In genomic region chr2:105321875-105322646, GRCh38 we compare ENCODE assay signal across 20 cellular contexts. TPM values are rescaled to one million over a fixed set of nuclear protein-coding genes. Genes with fewer than 3 reads are reported as not detected.
DNase-seq lines count a peak whose midpoint lies in the region; ATAC-seq, FAIRE-seq and TF ChIP-seq lines count a peak whose summit lies in the region.
"Had no signal": no experiment of that assay in that cellular context is flagged by ENCODE, and none has a peak within 500 bp of the region (broad histone marks: within the 10 kb centered on the region; RNA-seq: fewer than 3 reads in every experiment).

No MANE protein-coding gene starts in this region.

- H3K9ac ChIP-seq in astrocyte (ENCODE audit: low read length), result no peak overlapping the region

- H3K36me3 Mint-ChIP-seq in astrocyte (ENCODE audit: low read depth, unreplicated experiment) (no peaks in the 10 kb centered on the region), WTC11 (no peaks in the 10 kb centered on the region)
- no peaks in the 10 kb centered on the region for H3K36me3 Mint-ChIP-seq in stimulated activated effector memory CD8-positive, alpha-beta T cell treated with anti-CD3 and anti-CD28 coated beads, Interleukin-12 subunit alpha, Interleukin-12 subunit beta, amount 100 ng/mL, for 72 hours

- H3K4me2 ChIP-seq in astrocyte (ENCODE audit: low read length), result no peak overlapping the region

- CTCF ChIA-PET in WTC11 (lab: Charles Lee), result interaction anchor here (0.6 kb wide), 1 partner anchor 84 kb away, joined by 6 read pairs; no protein-coding TSS in a partner anchor

- no peak for DNase-seq in stimulated activated naive CD8-positive, alpha-beta T cell treated with anti-CD3 and anti-CD28 coated beads, Interleukin-15, amount 100 ng/mL, for 72 hours
- DNase-seq in stimulated activated naive CD8-positive, alpha-beta T cell treated with anti-CD3 and anti-CD28 coated beads, Interleukin-15, Interleukin-2, amounts not matched to agents 100 U/mL and 50 U/mL, for 24 hours, result no peak
- DNase-seq in astrocyte (ENCODE audit: low read depth) (peak; percentile 57), lower leg skin (ENCODE audit: low spot score in 2 of 2) (no peak), WTC11 (ENCODE audit: low spot score) (no peak), DMS53 (lab: John Stamatoyannopoulos, UW) (no peak)
- DNase-seq in stimulated activated effector memory CD8-positive, alpha-beta T cell treated with anti-CD3 and anti-CD28 coated beads, Interleukin-12 subunit alpha, Interleukin-12 subunit beta, amount 100 ng/mL, for 72 hours (ENCODE audit: low spot score in 2 of 2), result no peak
- DNase-seq: activated CD4-positive, alpha-beta T cell treated with anti-CD3 and anti-CD28 coated beads for 48 hours; CD8-positive, alpha-beta T cell; central memory CD4-positive, alpha-beta T cell; effector memory CD4-positive, alpha-beta T cell; hypothalamus; Kasumi-1; left colon; NCI-H1436 treated with DMSO at 0.1 percent for 48 hours; NCI-H345; nucleus accumbens; right cardiac atrium had no signal

- no peak overlapping the region for H3K27ac Mint-ChIP-seq in stimulated activated naive CD8-positive, alpha-beta T cell treated with anti-CD3 and anti-CD28 coated beads, Interleukin-15, amount 100 ng/mL, for 72 hours
- H3K27ac Mint-ChIP-seq in astrocyte (ENCODE audit: unreplicated experiment) (peak overlapping the region; percentile 58), WTC11 (no peak overlapping the region)
- H3K27ac Mint-ChIP-seq in stimulated activated effector memory CD8-positive, alpha-beta T cell treated with anti-CD3 and anti-CD28 coated beads, Interleukin-12 subunit alpha, Interleukin-12 subunit beta, amount 100 ng/mL, for 72 hours, result peak overlapping the region; percentile 62

- no peaks in the 10 kb centered on the region for H3K36me3 ChIP-seq in astrocyte (ENCODE audit: insufficient read depth, low read length)
- H3K36me3 ChIP-seq: suprapubic skin had no signal

- peaks cover 22% of the 10 kb centered on the region for H3K4me1 ChIP-seq in astrocyte (ENCODE audit: insufficient read depth, low read length)

- peaks cover 64% of the 10 kb centered on the region for H3K79me2 ChIP-seq in astrocyte (ENCODE audit: insufficient read depth, low read length)

- H3K4me1 Mint-ChIP-seq in stimulated activated naive CD8-positive, alpha-beta T cell treated with anti-CD3 and anti-CD28 coated beads, Interleukin-15, amount 100 ng/mL, for 72 hours, result peaks cover 60% of the 10 kb centered on the region
- H3K4me1 Mint-ChIP-seq in astrocyte (ENCODE audit: low read depth, unreplicated experiment) (peaks cover 65% of the 10 kb centered on the region), WTC11 (peaks cover 15% of the 10 kb centered on the region)
- peaks cover 51% of the 10 kb centered on the region for H3K4me1 Mint-ChIP-seq in stimulated activated effector memory CD8-positive, alpha-beta T cell treated with anti-CD3 and anti-CD28 coated beads, Interleukin-12 subunit alpha, Interleukin-12 subunit beta, amount 100 ng/mL, for 72 hours

- peak; percentile 53 for ATAC-seq in stimulated activated naive CD8-positive, alpha-beta T cell treated with anti-CD3 and anti-CD28 coated beads, Interleukin-15, amount 100 ng/mL, for 72 hours
- no peak for ATAC-seq in stimulated activated naive CD8-positive, alpha-beta T cell treated with anti-CD3 and anti-CD28 coated beads, Interleukin-15, Interleukin-2, amounts not matched to agents 100 U/mL and 50 U/mL, for 24 hours
- ATAC-seq in HG02798 (IDR thresholded peaks at IDR 0.05; ENCODE audit: poor library complexity, unreplicated experiment) (peak; percentile 47), WTC11 (no peak)
- ATAC-seq in stimulated activated effector memory CD8-positive, alpha-beta T cell treated with anti-CD3 and anti-CD28 coated beads, Interleukin-12 subunit alpha, Interleukin-12 subunit beta, amount 100 ng/mL, for 72 hours, result peak; percentile 37
- ATAC-seq: CD8-positive, alpha-beta T cell; left colon; right cardiac atrium had no signal

- H3K27me3 Mint-ChIP-seq in stimulated activated naive CD8-positive, alpha-beta T cell treated with anti-CD3 and anti-CD28 coated beads, Interleukin-15, amount 100 ng/mL, for 72 hours, result no peaks in the 10 kb centered on the region
- H3K27me3 Mint-ChIP-seq in astrocyte (ENCODE audit: low read depth, unreplicated experiment), result no peaks in the 10 kb centered on the region
- no peaks in the 10 kb centered on the region for H3K27me3 Mint-ChIP-seq in WTC11 (ENCODE audit: low read depth)

- intact Hi-C loops in lower leg skin (cut with DNase I; ENCODE audit: low total_unique reads), result no loop called here

- no peaks in the 10 kb centered on the region for H3K9me3 Mint-ChIP-seq in stimulated activated naive CD8-positive, alpha-beta T cell treated with anti-CD3 and anti-CD28 coated beads, Interleukin-15, amount 100 ng/mL, for 72 hours
- H3K9me3 Mint-ChIP-seq in astrocyte (ENCODE audit: unreplicated experiment) (no peaks in the 10 kb centered on the region), WTC11 (no peaks in the 10 kb centered on the region)
- no peaks in the 10 kb centered on the region for H3K9me3 Mint-ChIP-seq in stimulated activated effector memory CD8-positive, alpha-beta T cell treated with anti-CD3 and anti-CD28 coated beads, Interleukin-12 subunit alpha, Interleukin-12 subunit beta, amount 100 ng/mL, for 72 hours
- H3K9me3 Mint-ChIP-seq: CD8-positive, alpha-beta T cell had no signal

- H3K27ac ChIP-seq in astrocyte (ENCODE audit: low read depth, low read length), result no peak overlapping the region
- H3K27ac ChIP-seq: suprapubic skin had no signal

- H3K9me3 ChIP-seq in astrocyte (ENCODE audit: insufficient read depth, low read depth, low read length), result no peaks in the 10 kb centered on the region
- H3K9me3 ChIP-seq: suprapubic skin had no signal

- WGBS in lower leg skin, 2 donors, result 92 to 95% methylated on average over 3 of the region's 3 CpGs

- peaks cover 13% of the 10 kb centered on the region for H4K20me1 ChIP-seq in astrocyte (ENCODE audit: insufficient read depth, low read length)

- H3K4me3 ChIP-seq in astrocyte (ENCODE audit: insufficient read depth, low read depth, low read length) (no peak overlapping the region), lower leg skin (ENCODE audit: low read depth, poor library complexity, severe bottlenecking) (no peak overlapping the region)
- H3K4me3 ChIP-seq: suprapubic skin had no signal

- TF ChIP-seq CTCF in astrocyte (IDR thresholded peaks at IDR 0.05; ENCODE audit: insufficient read depth, low read depth, low read length), result no peak
- TF ChIP-seq CTCF in lower leg skin (IDR thresholded peaks at IDR 0.05), result no peak
- no peak for TF ChIP-seq CTCF in WTC11 (IDR thresholded peaks at IDR 0.05)

- no peak for FAIRE-seq in astrocyte (lab: Jason Lieb, UNC)

- POLR2A ChIA-PET in WTC11 (lab: Charles Lee), result interaction anchor here (1.1 kb wide), 1 partner anchor 14 kb away, joined by 3 read pairs; no protein-coding TSS in a partner anchor

- no peak overlapping the region for H3K4me3 Mint-ChIP-seq in stimulated activated naive CD8-positive, alpha-beta T cell treated with anti-CD3 and anti-CD28 coated beads, Interleukin-15, amount 100 ng/mL, for 72 hours
- H3K4me3 Mint-ChIP-seq in astrocyte (ENCODE audit: unreplicated experiment), result no peak overlapping the region
- H3K4me3 Mint-ChIP-seq in stimulated activated effector memory CD8-positive, alpha-beta T cell treated with anti-CD3 and anti-CD28 coated beads, Interleukin-12 subunit alpha, Interleukin-12 subunit beta, amount 100 ng/mL, for 72 hours, result no peak overlapping the region
- H3K4me3 Mint-ChIP-seq in WTC11, result no peak overlapping the region
- H3K4me3 Mint-ChIP-seq: CD8-positive, alpha-beta T cell had no signal

- no peaks in the 10 kb centered on the region for H3K27me3 ChIP-seq in astrocyte (ENCODE audit: insufficient read depth, low read length)
- H3K27me3 ChIP-seq: suprapubic skin had no signal

- no peak overlapping the region for H2AFZ ChIP-seq in astrocyte (ENCODE audit: low read depth, low read length)

- TF ChIP-seq POLR2A in lower leg skin (IDR thresholded peaks at IDR 0.05), result no peak

TF ChIP-seq in WTC11, 78 proteins besides CTCF, POLR2A, EP300 and RAD21 (continues in another document):
- TF ChIP-seq, protein P1, sequence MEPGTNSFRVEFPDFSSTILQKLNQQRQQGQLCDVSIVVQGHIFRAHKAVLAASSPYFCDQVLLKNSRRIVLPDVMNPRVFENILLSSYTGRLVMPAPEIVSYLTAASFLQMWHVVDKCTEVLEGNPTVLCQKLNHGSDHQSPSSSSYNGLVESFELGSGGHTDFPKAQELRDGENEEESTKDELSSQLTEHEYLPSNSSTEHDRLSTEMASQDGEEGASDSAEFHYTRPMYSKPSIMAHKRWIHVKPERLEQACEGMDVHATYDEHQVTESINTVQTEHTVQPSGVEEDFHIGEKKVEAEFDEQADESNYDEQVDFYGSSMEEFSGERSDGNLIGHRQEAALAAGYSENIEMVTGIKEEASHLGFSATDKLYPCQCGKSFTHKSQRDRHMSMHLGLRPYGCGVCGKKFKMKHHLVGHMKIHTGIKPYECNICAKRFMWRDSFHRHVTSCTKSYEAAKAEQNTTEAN (CRISPR knock-in tag; IDR thresholded peaks at IDR 0.05), result no peak
- TF ChIP-seq GTF2I (CRISPR knock-in tag; conservative IDR thresholded peaks at IDR 0.05), result no peak
- no peak for TF ChIP-seq SP1 (CRISPR knock-in tag; conservative IDR thresholded peaks at IDR 0.05)
- TF ChIP-seq MYBL2 (CRISPR knock-in tag; IDR thresholded peaks at IDR 0.05), result no peak
- TF ChIP-seq ZNF121 (CRISPR knock-in tag; IDR thresholded peaks at IDR 0.05), result no peak
- no peak for TF ChIP-seq ATF6 (CRISPR knock-in tag; IDR thresholded peaks at IDR 0.05)

RNA-seq across cellular contexts. Expression of gene TGFBRAP1, which starts 7.5 kb away (rescaled TPM):
- total RNA-seq in astrocyte (25.1 and 26.1 TPM in 2 replicates), lower leg skin (10 to 100 TPM; 30.2 to 35.2 (median 34.4) TPM), WTC11 (2021) (15.8 to 16.3 TPM (median 16.3 TPM) in 3 replicates)

RNA-seq across cellular contexts. Expression of gene C2orf49, which starts 15.3 kb away (rescaled TPM):
- total RNA-seq in astrocyte, result 21.6 and 22.6 TPM in 2 replicates
- total RNA-seq in lower leg skin, result 10 to 100 TPM; 16.9 to 29.1 (median 21.3) TPM
- 15.9 to 17.2 TPM (median 16.6 TPM) in 3 replicates for total RNA-seq in WTC11 (2021)

Comparison
In these comparisons a context has a peak if more than half of its experiments do, and no peak if none do; other contexts are left out.
1. ATAC-seq: peak in stimulated activated naive CD8-positive, alpha-beta T cell treated with anti-CD3 and anti-CD28 coated beads, Interleukin-15, amount 100 ng/mL, for 72 hours (single experiment), HG02798 (single experiment) and stimulated activated effector memory CD8-positive, alpha-beta T cell treated with anti-CD3 and anti-CD28 coated beads, Interleukin-12 subunit alpha, Interleukin-12 subunit beta, amount 100 ng/mL, for 72 hours (single experiment); none in stimulated activated naive CD8-positive, alpha-beta T cell treated with anti-CD3 and anti-CD28 coated beads, Interleukin-15, Interleukin-2, amounts not matched to agents 100 U/mL and 50 U/mL, for 24 hours (single experiment) and WTC11 (single experiment).
2. H3K27ac Mint-ChIP-seq: peak in astrocyte (single experiment) and stimulated activated effector memory CD8-positive, alpha-beta T cell treated with anti-CD3 and anti-CD28 coated beads, Interleukin-12 subunit alpha, Interleukin-12 subunit beta, amount 100 ng/mL, for 72 hours (single experiment); none in stimulated activated naive CD8-positive, alpha-beta T cell treated with anti-CD3 and anti-CD28 coated beads, Interleukin-15, amount 100 ng/mL, for 72 hours (0 of 2) and WTC11 (single experiment).